In the genomic region with DNA sequence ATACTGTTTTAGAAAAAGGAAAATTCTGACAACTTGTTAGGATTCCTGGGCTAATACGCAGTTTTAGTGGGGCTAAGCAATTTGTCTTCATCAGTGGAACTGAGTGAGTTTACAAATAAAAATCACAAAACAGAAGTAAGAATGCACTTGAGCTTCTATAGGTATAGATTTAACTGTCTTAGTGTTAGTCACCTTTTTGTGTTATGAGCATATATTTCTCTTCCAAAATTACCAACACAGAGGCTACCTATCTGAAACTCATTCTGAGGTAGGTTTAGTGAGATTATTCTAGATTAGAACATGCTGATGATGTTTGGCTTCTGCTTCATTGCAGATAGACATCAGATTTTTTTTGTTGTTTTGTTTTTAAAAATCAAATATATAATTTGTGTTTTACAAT, we compare ENCODE assay signal across 17 cellular contexts. TPM values are rescaled to one million over a fixed set of nuclear protein-coding genes. Genes with fewer than 3 reads are reported as not detected.
DNase-seq lines count a peak whose midpoint lies in the region; ATAC-seq and TF ChIP-seq lines count a peak whose summit lies in the region.
"Had no signal": no experiment of that assay in that cellular context is flagged by ENCODE, and none has a peak within 500 bp of the region (broad histone marks: within the 10 kb centered on the region; RNA-seq: fewer than 3 reads in every experiment).

No MANE protein-coding gene starts in this region.

- intact Hi-C loops in activated CD4-positive, alpha-beta T cell treated with anti-CD3 and anti-CD28 coated beads for 36 hours (cut with DNase I, micrococcal nuclease): no loop called here
- intact Hi-C loops in activated naive CD4-positive, alpha-beta T cell treated with anti-CD3 and anti-CD28 coated beads for 36 hours (cut with micrococcal nuclease): no loop called here

- POLR2A ChIA-PET in activated CD4-positive, alpha-beta T cell treated with anti-CD3 and anti-CD28 coated beads for 36 hours (lab: Charles Lee): interaction anchor here (0.5 kb wide), 1 partner anchor 63 kb away, joined by 3 read pairs; no protein-coding TSS in a partner anchor

- DNase-seq in activated CD4-positive, alpha-beta T cell treated with anti-CD3 and anti-CD28 coated beads for 36 hours: no peak
- no peak for DNase-seq in activated CD4-positive, alpha-beta T cell treated with anti-CD3 and anti-CD28 coated beads, Interleukin-2, amount 50 U/mL, for 4 hours
- no peak for DNase-seq in activated naive CD4-positive, alpha-beta T cell treated with anti-CD3 and anti-CD28 coated beads for 36 hours
- DNase-seq in SK-N-MC (ENCODE audit: low read depth, low spot score) (no peak), retina (no peak), cortex of kidney (lab: John Stamatoyannopoulos, UW) (no peak)
- DNase-seq: 8988T, AML-193, Calu3, DMS 273 treated with DMSO at 0.1 percent for 48 hours had no signal

- H3K27ac ChIP-seq in SK-N-MC (0 out of 2 replicates have a peak overlapping the region, but pooled peaks have one; percentile 48), neutrophil (peak overlapping the region; percentile 1)
- H3K27ac ChIP-seq: BLaER1 had no signal

- H3K9ac ChIP-seq in SK-N-MC (ENCODE audit: insufficient read length): no peak overlapping the region
- H3K9ac ChIP-seq: BLaER1 had no signal

- H3K27me3 ChIP-seq in neutrophil: no peaks in the 10 kb centered on the region
- H3K27me3 ChIP-seq: BLaER1 had no signal

- H3K9me3 ChIP-seq in SK-N-MC (ENCODE audit: low read depth, low read length): no peaks in the 10 kb centered on the region
- no peaks in the 10 kb centered on the region for H3K9me3 ChIP-seq in neutrophil
- H3K9me3 ChIP-seq: BLaER1, HAP-1 had no signal

- H3K4me3 Mint-ChIP-seq in activated CD4-positive, alpha-beta T cell treated with anti-CD3 and anti-CD28 coated beads for 36 hours: no peak overlapping the region
- no peak overlapping the region for H3K4me3 Mint-ChIP-seq in activated naive CD4-positive, alpha-beta T cell treated with anti-CD3 and anti-CD28 coated beads, Interleukin-2, amount 50 U/mL, for 24 hours
- no peak overlapping the region for H3K4me3 Mint-ChIP-seq in activated naive CD4-positive, alpha-beta T cell treated with anti-CD3 and anti-CD28 coated beads for 36 hours

- H3K27ac Mint-ChIP-seq in activated CD4-positive, alpha-beta T cell treated with anti-CD3 and anti-CD28 coated beads for 36 hours: no peak overlapping the region
- peak overlapping the region; percentile 12 for H3K27ac Mint-ChIP-seq in activated naive CD4-positive, alpha-beta T cell treated with anti-CD3 and anti-CD28 coated beads, Interleukin-2, amount 50 U/mL, for 24 hours
- no peak overlapping the region for H3K27ac Mint-ChIP-seq in activated naive CD4-positive, alpha-beta T cell treated with anti-CD3 and anti-CD28 coated beads for 36 hours

- H3K36me3 ChIP-seq in SK-N-MC (ENCODE audit: insufficient read depth, low read length): peaks cover 28% of the 10 kb centered on the region
- peaks cover 32% of the 10 kb centered on the region for H3K36me3 ChIP-seq in neutrophil

- TF ChIP-seq CTCF in neutrophil (IDR thresholded peaks at IDR 0.05): no peak

- no peak overlapping the region for H3K4me3 ChIP-seq in SK-N-MC
- H3K4me3 ChIP-seq in neutrophil (ENCODE audit: low read depth in 1 of 2, low read length in 1 of 2): no peak overlapping the region
- H3K4me3 ChIP-seq: BLaER1, HAP-1 had no signal

- peaks cover 64% of the 10 kb centered on the region for H3K4me1 Mint-ChIP-seq in activated CD4-positive, alpha-beta T cell treated with anti-CD3 and anti-CD28 coated beads for 36 hours
- peaks cover 56% of the 10 kb centered on the region for H3K4me1 Mint-ChIP-seq in activated naive CD4-positive, alpha-beta T cell treated with anti-CD3 and anti-CD28 coated beads, Interleukin-2, amount 50 U/mL, for 24 hours
- peaks cover 58% of the 10 kb centered on the region for H3K4me1 Mint-ChIP-seq in activated naive CD4-positive, alpha-beta T cell treated with anti-CD3 and anti-CD28 coated beads for 36 hours (ENCODE audit: low read depth)

- H3K9me3 Mint-ChIP-seq in activated CD4-positive, alpha-beta T cell treated with anti-CD3 and anti-CD28 coated beads for 36 hours (ENCODE audit: low read depth): no peaks in the 10 kb centered on the region
- no peaks in the 10 kb centered on the region for H3K9me3 Mint-ChIP-seq in activated naive CD4-positive, alpha-beta T cell treated with anti-CD3 and anti-CD28 coated beads, Interleukin-2, amount 50 U/mL, for 24 hours
- no peaks in the 10 kb centered on the region for H3K9me3 Mint-ChIP-seq in activated naive CD4-positive, alpha-beta T cell treated with anti-CD3 and anti-CD28 coated beads for 36 hours

- H3K27me3 Mint-ChIP-seq in activated CD4-positive, alpha-beta T cell treated with anti-CD3 and anti-CD28 coated beads for 36 hours: no peaks in the 10 kb centered on the region
- H3K27me3 Mint-ChIP-seq in activated naive CD4-positive, alpha-beta T cell treated with anti-CD3 and anti-CD28 coated beads, Interleukin-2, amount 50 U/mL, for 24 hours: no peaks in the 10 kb centered on the region
- H3K27me3 Mint-ChIP-seq in activated naive CD4-positive, alpha-beta T cell treated with anti-CD3 and anti-CD28 coated beads for 36 hours (ENCODE audit: low read depth): no peaks in the 10 kb centered on the region

- CTCF ChIA-PET in activated CD4-positive, alpha-beta T cell treated with anti-CD3 and anti-CD28 coated beads for 36 hours (lab: Charles Lee): interaction anchor here (0.9 to 1.2 kb wide), 2 partner anchors 14 to 23 kb away, joined by 3 to 5 read pairs; no protein-coding TSS in a partner anchor
- CTCF ChIA-PET in activated naive CD4-positive, alpha-beta T cell treated with anti-CD3 and anti-CD28 coated beads for 36 hours (lab: Charles Lee): interaction anchor here (0.7 kb wide), 1 partner anchor 38 kb away, joined by 3 read pairs; no protein-coding TSS in a partner anchor

- peaks cover 60 to 62% of the 10 kb centered on the region in 2 experiments for H3K4me1 ChIP-seq in neutrophil (ENCODE audit: control insufficient read depth in 1 of 2, insufficient read depth in 1 of 2, low read depth in 1 of 2, low read length in 1 of 2)

- ATAC-seq in activated CD4-positive, alpha-beta T cell treated with anti-CD3 and anti-CD28 coated beads for 36 hours: peak; percentile 43

- H3K36me3 Mint-ChIP-seq in activated CD4-positive, alpha-beta T cell treated with anti-CD3 and anti-CD28 coated beads for 36 hours (ENCODE audit: low read depth): peaks cover 41% of the 10 kb centered on the region
- peaks cover 18% of the 10 kb centered on the region for H3K36me3 Mint-ChIP-seq in activated naive CD4-positive, alpha-beta T cell treated with anti-CD3 and anti-CD28 coated beads, Interleukin-2, amount 50 U/mL, for 24 hours
- H3K36me3 Mint-ChIP-seq in activated naive CD4-positive, alpha-beta T cell treated with anti-CD3 and anti-CD28 coated beads for 36 hours (ENCODE audit: low read depth): peaks cover 22% of the 10 kb centered on the region

RNA-seq across cellular contexts. Expression of a gene that starts 23.2 kb away (rescaled TPM):
- 10 to 100 TPM; 78.3 to 98.0 TPM for total RNA-seq in activated CD4-positive, alpha-beta T cell treated with anti-CD3 and anti-CD28 coated beads for 36 hours
- total RNA-seq in activated naive CD4-positive, alpha-beta T cell treated with anti-CD3 and anti-CD28 coated beads for 36 hours: 10 to 100 TPM; 82.5 to 85.1 TPM

RNA-seq across cellular contexts. Expression of a gene that starts 29.9 kb away (rescaled TPM):
- under 1 TPM; 0.11 to 0.14 TPM for total RNA-seq in activated CD4-positive, alpha-beta T cell treated with anti-CD3 and anti-CD28 coated beads for 36 hours
- total RNA-seq in activated naive CD4-positive, alpha-beta T cell treated with anti-CD3 and anti-CD28 coated beads for 36 hours: not detected
- total RNA-seq: Calu3, Daoy, H1, HT1080 had no signal

RNA-seq across cellular contexts. Expression of a gene that starts 41.2 kb away (rescaled TPM):
- under 1 TPM in 1 of 2 experiments, not detected in 1; 0.07 TPM for total RNA-seq in activated CD4-positive, alpha-beta T cell treated with anti-CD3 and anti-CD28 coated beads for 36 hours
- not detected for total RNA-seq in activated naive CD4-positive, alpha-beta T cell treated with anti-CD3 and anti-CD28 coated beads for 36 hours
- total RNA-seq: Daoy had no signal
